In the genomic region with DNA sequence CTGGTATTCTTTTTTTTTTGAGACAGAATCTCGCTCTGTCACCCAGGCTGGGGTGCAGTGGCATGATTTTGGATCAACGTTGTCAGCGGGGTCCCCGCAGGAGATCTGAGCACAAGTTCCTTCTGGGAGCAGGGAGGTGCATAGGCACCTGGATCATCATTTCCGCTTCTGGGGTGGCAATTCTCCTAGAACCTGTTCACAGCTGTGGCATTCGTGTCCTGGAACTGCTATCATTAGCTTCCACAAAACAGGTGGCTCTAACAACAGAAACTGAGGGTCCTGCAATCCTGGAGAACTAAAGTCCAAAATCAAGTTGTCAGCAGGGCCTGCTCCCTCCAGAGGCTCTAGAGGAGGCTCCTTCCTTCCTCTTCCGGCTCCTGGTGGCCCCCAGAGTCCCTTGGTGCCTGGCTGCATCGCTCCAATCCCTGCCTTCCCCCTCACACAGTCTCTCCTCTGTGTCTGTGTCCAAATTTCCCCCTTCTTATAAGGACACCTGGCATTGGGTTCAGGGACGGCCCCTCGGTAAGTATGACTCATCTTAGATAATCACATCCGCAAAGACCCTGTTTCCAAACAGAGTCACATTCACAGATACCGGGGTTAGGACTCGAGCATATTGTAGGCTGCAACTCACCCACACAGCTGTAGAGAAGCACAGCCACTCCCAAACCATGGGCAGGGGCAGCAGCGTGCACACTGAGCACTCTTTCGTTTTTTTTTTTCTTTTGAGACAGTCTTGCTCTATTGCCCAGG, we compare ENCODE assay signal across 1 cellular context.
A peak's percentile ranks its signal among the peaks of the same experiment; 100 is the strongest.
TF ChIP-seq lines count a peak whose summit lies in the region.

No MANE protein-coding gene starts in this region.

TF ChIP-seq in HepG2, 621 proteins besides CTCF, POLR2A, EP300 and RAD21 (continued from another document and continues in another):
- TF ChIP-seq E2F5 (CRISPR knock-in tag; conservative IDR thresholded peaks at IDR 0.05) (no peak), DR1 (CRISPR knock-in tag; IDR thresholded peaks at IDR 0.05) (no peak), ZNF891 (CRISPR knock-in tag; IDR thresholded peaks at IDR 0.05) (0 out of 2 replicates have a peak, but pooled peaks have one; percentile 43), ZNF253 (CRISPR knock-in tag; IDR thresholded peaks at IDR 0.05; ENCODE audit: borderline replicate concordance) (no peak), GTF3A (CRISPR knock-in tag; conservative IDR thresholded peaks at IDR 0.05) (no peak), KDM4B (CRISPR knock-in tag; IDR thresholded peaks at IDR 0.05) (no peak), AGO1 (IDR thresholded peaks at IDR 0.05; ENCODE audit: low read depth, low read length, poor library complexity, severe bottlenecking) (no peak), ZNF138 (CRISPR knock-in tag; IDR thresholded peaks at IDR 0.05; ENCODE audit: low read depth) (no peak), ZNF205 (CRISPR knock-in tag; IDR thresholded peaks at IDR 0.05) (no peak), MXD4 (CRISPR knock-in tag; IDR thresholded peaks at IDR 0.05) (no peak), NCOA5 (CRISPR knock-in tag; IDR thresholded peaks at IDR 0.05) (no peak), NKX3-1 (CRISPR knock-in tag; IDR thresholded peaks at IDR 0.05) (no peak), SMARCE1 (IDR thresholded peaks at IDR 0.05; ENCODE audit: borderline replicate concordance) (no peak), HIC2 (CRISPR knock-in tag; IDR thresholded peaks at IDR 0.05; ENCODE audit: low read depth) (no peak), ZBTB34 (CRISPR knock-in tag; IDR thresholded peaks at IDR 0.05) (no peak), KDM5A (IDR thresholded peaks at IDR 0.05; ENCODE audit: borderline replicate concordance, low read length) (no peak), ZFYVE20 (CRISPR knock-in tag; IDR thresholded peaks at IDR 0.05; ENCODE audit: borderline replicate concordance, low read depth) (no peak), NR2F1 (CRISPR knock-in tag; IDR thresholded peaks at IDR 0.05) (no peak), ZC3H13 (CRISPR knock-in tag; IDR thresholded peaks at IDR 0.05) (no peak), ZBTB39 (CRISPR knock-in tag; IDR thresholded peaks at IDR 0.05) (no peak), NR2C2 (CRISPR knock-in tag; IDR thresholded peaks at IDR 0.05; ENCODE audit: borderline replicate concordance) (peak; percentile 47; the same call in 1 of the 2 replicates), ZFP36L2 (CRISPR knock-in tag; IDR thresholded peaks at IDR 0.05) (no peak), SCMH1 (CRISPR knock-in tag; IDR thresholded peaks at IDR 0.05; ENCODE audit: borderline replicate concordance) (no peak), ZNF557 (CRISPR knock-in tag; IDR thresholded peaks at IDR 0.05) (no peak), LCORL (IDR thresholded peaks at IDR 0.05) (no peak), LCORL (CRISPR knock-in tag; IDR thresholded peaks at IDR 0.05) (peak; percentile 87), ZNF564 (CRISPR knock-in tag; IDR thresholded peaks at IDR 0.05) (no peak), MAF1 (CRISPR knock-in tag; IDR thresholded peaks at IDR 0.05; ENCODE audit: borderline replicate concordance) (no peak), ZNF451 (CRISPR knock-in tag; IDR thresholded peaks at IDR 0.05) (no peak), RXRB (CRISPR knock-in tag; IDR thresholded peaks at IDR 0.05; ENCODE audit: borderline replicate concordance) (peak; percentile 72), TFDP1 (CRISPR knock-in tag; IDR thresholded peaks at IDR 0.05; ENCODE audit: borderline replicate concordance) (no peak), TBX3 (IDR thresholded peaks at IDR 0.05; ENCODE audit: borderline replicate concordance) (no peak), ZSCAN9 (CRISPR knock-in tag; IDR thresholded peaks at IDR 0.05; ENCODE audit: borderline replicate concordance) (0 out of 2 replicates have a peak, but pooled peaks have one; percentile 61), ZSCAN30 (CRISPR knock-in tag; IDR thresholded peaks at IDR 0.05) (no peak), RFXANK (CRISPR knock-in tag; IDR thresholded peaks at IDR 0.05) (no peak), ZNF180 (CRISPR knock-in tag; IDR thresholded peaks at IDR 0.05; ENCODE audit: borderline replicate concordance, low read depth) (no peak), ZNF232 (CRISPR knock-in tag; IDR thresholded peaks at IDR 0.05; ENCODE audit: borderline replicate concordance) (no peak), PHF21A (CRISPR knock-in tag; IDR thresholded peaks at IDR 0.05) (0 out of 2 replicates have a peak, but pooled peaks have one; percentile 41), PRPF4 (IDR thresholded peaks at IDR 0.05; ENCODE audit: low read depth, low read length, poor library complexity, severe bottlenecking) (no peak), SIX1 (CRISPR knock-in tag; IDR thresholded peaks at IDR 0.05; ENCODE audit: borderline replicate concordance) (no peak)
- TF ChIP-seq, protein P1, sequence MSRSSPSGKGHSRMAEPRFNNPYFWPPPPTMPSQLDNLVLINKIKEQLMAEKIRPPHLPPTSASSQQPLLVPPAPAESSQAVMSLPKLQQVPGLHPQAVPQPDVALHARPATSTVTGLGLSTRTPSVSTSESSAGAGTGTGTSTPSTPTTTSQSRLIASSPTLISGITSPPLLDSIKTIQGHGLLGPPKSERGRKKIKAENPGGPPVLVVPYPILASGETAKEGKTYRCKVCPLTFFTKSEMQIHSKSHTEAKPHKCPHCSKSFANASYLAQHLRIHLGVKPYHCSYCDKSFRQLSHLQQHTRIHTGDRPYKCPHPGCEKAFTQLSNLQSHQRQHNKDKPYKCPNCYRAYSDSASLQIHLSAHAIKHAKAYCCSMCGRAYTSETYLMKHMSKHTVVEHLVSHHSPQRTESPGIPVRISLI (CRISPR knock-in tag; IDR thresholded peaks at IDR 0.05; ENCODE audit: borderline replicate concordance), result peak; percentile 67; the same call in 1 of the 2 replicates
- TF ChIP-seq, protein P2, sequence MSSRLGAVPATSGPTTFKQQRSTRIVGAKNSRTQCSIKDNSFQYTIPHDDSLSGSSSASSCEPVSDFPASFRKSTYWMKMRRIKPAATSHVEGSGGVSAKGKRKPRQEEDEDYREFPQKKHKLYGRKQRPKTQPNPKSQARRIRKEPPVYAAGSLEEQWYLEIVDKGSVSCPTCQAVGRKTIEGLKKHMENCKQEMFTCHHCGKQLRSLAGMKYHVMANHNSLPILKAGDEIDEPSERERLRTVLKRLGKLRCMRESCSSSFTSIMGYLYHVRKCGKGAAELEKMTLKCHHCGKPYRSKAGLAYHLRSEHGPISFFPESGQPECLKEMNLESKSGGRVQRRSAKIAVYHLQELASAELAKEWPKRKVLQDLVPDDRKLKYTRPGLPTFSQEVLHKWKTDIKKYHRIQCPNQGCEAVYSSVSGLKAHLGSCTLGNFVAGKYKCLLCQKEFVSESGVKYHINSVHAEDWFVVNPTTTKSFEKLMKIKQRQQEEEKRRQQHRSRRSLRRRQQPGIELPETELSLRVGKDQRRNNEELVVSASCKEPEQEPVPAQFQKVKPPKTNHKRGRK (CRISPR knock-in tag; IDR thresholded peaks at IDR 0.05), result no peak
- TF ChIP-seq, protein P3, sequence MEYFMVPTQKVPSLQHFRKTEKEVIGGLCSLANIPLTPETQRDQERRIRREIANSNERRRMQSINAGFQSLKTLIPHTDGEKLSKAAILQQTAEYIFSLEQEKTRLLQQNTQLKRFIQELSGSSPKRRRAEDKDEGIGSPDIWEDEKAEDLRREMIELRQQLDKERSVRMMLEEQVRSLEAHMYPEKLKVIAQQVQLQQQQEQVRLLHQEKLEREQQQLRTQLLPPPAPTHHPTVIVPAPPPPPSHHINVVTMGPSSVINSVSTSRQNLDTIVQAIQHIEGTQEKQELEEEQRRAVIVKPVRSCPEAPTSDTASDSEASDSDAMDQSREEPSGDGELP (IDR thresholded peaks at IDR 0.05; ENCODE audit: borderline replicate concordance, low read depth), result peak; percentile 43; the same call in 1 of the 2 replicates
- TF ChIP-seq, protein P4, sequence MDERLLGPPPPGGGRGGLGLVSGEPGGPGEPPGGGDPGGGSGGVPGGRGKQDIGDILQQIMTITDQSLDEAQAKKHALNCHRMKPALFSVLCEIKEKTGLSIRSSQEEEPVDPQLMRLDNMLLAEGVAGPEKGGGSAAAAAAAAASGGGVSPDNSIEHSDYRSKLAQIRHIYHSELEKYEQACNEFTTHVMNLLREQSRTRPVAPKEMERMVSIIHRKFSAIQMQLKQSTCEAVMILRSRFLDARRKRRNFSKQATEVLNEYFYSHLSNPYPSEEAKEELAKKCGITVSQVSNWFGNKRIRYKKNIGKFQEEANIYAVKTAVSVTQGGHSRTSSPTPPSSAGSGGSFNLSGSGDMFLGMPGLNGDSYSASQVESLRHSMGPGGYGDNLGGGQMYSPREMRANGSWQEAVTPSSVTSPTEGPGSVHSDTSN (CRISPR knock-in tag; IDR thresholded peaks at IDR 0.05), result no peak
- TF ChIP-seq, protein P5, sequence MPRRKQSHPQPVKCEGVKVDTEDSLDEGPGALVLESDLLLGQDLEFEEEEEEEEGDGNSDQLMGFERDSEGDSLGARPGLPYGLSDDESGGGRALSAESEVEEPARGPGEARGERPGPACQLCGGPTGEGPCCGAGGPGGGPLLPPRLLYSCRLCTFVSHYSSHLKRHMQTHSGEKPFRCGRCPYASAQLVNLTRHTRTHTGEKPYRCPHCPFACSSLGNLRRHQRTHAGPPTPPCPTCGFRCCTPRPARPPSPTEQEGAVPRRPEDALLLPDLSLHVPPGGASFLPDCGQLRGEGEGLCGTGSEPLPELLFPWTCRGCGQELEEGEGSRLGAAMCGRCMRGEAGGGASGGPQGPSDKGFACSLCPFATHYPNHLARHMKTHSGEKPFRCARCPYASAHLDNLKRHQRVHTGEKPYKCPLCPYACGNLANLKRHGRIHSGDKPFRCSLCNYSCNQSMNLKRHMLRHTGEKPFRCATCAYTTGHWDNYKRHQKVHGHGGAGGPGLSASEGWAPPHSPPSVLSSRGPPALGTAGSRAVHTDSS (CRISPR knock-in tag; conservative IDR thresholded peaks at IDR 0.05), result no peak
- TF ChIP-seq, protein P6, sequence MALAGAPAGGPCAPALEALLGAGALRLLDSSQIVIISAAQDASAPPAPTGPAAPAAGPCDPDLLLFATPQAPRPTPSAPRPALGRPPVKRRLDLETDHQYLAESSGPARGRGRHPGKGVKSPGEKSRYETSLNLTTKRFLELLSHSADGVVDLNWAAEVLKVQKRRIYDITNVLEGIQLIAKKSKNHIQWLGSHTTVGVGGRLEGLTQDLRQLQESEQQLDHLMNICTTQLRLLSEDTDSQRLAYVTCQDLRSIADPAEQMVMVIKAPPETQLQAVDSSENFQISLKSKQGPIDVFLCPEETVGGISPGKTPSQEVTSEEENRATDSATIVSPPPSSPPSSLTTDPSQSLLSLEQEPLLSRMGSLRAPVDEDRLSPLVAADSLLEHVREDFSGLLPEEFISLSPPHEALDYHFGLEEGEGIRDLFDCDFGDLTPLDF (CRISPR knock-in tag; IDR thresholded peaks at IDR 0.05), result no peak
